In the genomic region with DNA sequence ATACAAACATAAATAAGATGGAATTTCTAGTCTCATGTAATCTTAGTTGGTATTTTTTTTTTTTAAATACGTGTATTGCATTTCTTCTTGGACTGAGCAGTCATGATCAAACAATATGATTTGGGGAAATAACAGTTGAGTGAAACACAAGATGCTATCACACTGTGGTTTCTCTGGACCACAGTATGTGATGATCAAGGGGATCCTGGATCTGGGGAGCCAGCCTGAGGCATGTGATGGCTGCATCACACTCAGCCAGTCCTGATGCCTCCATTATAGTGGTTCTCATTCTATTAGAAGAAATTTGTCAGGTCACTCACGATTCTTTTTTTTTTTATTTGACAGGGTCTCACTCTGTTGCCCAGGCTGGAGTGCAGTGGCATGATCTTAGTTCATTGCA, we compare ENCODE assay signal across 19 cellular contexts.
DNase-seq lines count a peak whose midpoint lies in the region; ATAC-seq, FAIRE-seq and TF ChIP-seq lines count a peak whose summit lies in the region.
"Had no signal": no experiment of that assay in that cellular context is flagged by ENCODE, and none has a peak within 500 bp of the region (broad histone marks: within the 10 kb centered on the region; RNA-seq: fewer than 3 reads in every experiment).

No MANE protein-coding gene starts in this region.

- H4K20me1 ChIP-seq in SU-DHL-6 (ENCODE audit: low read depth, low read length), result no peaks in the 10 kb centered on the region

- no peak for FAIRE-seq in D721Med (lab: Jason Lieb, UNC)
- FAIRE-seq: G401.6, GM18507, H1 had no signal

- TF ChIP-seq CTCF in SU-DHL-6 (IDR thresholded peaks at IDR 0.05; ENCODE audit: insufficient read depth, low read length, poor library complexity, severe bottlenecking), result no peak
- no peak for TF ChIP-seq CTCF in D721Med (IDR thresholded peaks at IDR 0.05; ENCODE audit: insufficient read depth, missing control alignments)

- H3K79me2 ChIP-seq in SU-DHL-6 (ENCODE audit: insufficient read depth, low read length), result no peaks in the 10 kb centered on the region

- H3K27ac ChIP-seq in SU-DHL-6 (ENCODE audit: low read depth, low read length) (no peak overlapping the region), epithelial cell of prostate (peak overlapping the region; percentile 82)
- H3K27ac ChIP-seq: GM23248 had no signal

- H3K4me1 Mint-ChIP-seq in natural killer cell treated with Interleukin-12 subunit alpha and Interleukin-12 subunit beta and Interleukin-15 and Interleukin-18, amount 100 ng/mL, for 72 hours (ENCODE audit: low read depth in 2 of 2), result peaks cover 20 to 45% of the 10 kb centered on the region in 2 donors
- H3K4me1 Mint-ChIP-seq: CD4-positive, alpha-beta memory T cell had no signal

- H3K9me3 Mint-ChIP-seq in natural killer cell treated with Interleukin-12 subunit alpha and Interleukin-12 subunit beta and Interleukin-15 and Interleukin-18, amount 100 ng/mL, for 72 hours, result peaks cover 9% of the 10 kb centered on the region

- H3K27ac Mint-ChIP-seq in natural killer cell treated with Interleukin-12 subunit alpha and Interleukin-12 subunit beta and Interleukin-15 and Interleukin-18, amount 100 ng/mL, for 72 hours, result peak overlapping the region; percentile 52 to 85
- H3K27ac Mint-ChIP-seq: CD4-positive, alpha-beta memory T cell had no signal

- H3K9me3 ChIP-seq in SU-DHL-6 (ENCODE audit: insufficient read depth, low read length), result no peaks in the 10 kb centered on the region

- no peaks in the 10 kb centered on the region for H3F3A ChIP-seq in SU-DHL-6 (ENCODE audit: insufficient read depth)

- H3K36me3 Mint-ChIP-seq in natural killer cell treated with Interleukin-12 subunit alpha and Interleukin-12 subunit beta and Interleukin-15 and Interleukin-18, amount 100 ng/mL, for 72 hours, result peaks cover 18% of the 10 kb centered on the region
- H3K36me3 Mint-ChIP-seq: CD4-positive, alpha-beta memory T cell had no signal

- no peaks in the 10 kb centered on the region for H3K36me3 ChIP-seq in SU-DHL-6 (ENCODE audit: low read length)

- no peak overlapping the region for H3K4me2 ChIP-seq in SU-DHL-6 (ENCODE audit: low read depth, low read length, poor library complexity, severe bottlenecking)

- H2AFZ ChIP-seq in SU-DHL-6 (ENCODE audit: low read depth, low read length, severe bottlenecking), result peak overlapping the region; percentile 26
- H2AFZ ChIP-seq: GM23248 had no signal

- peak; percentile 2 for DNase-seq in UCSD-AML1 (lab: John Stamatoyannopoulos, UW; ENCODE audit: unreplicated experiment)
- no peak for DNase-seq in epithelial cell of prostate (ENCODE audit: low read depth, low spot score)
- DNase-seq in natural killer cell treated with Interleukin-12 subunit alpha and Interleukin-12 subunit beta and Interleukin-15 and Interleukin-18, amount 100 ng/mL, for 72 hours (ENCODE audit: low spot score), result peak; percentile 70
- no peak for DNase-seq in occipital lobe (lab: John Stamatoyannopoulos, UW)
- DNase-seq in effector CD4-positive, alpha-beta T cell, result no peak
- no peak for DNase-seq in D721Med (ENCODE audit: insufficient read length, low spot score)
- DNase-seq: C1 segment of cervical spinal cord; Calu3; CD4-positive, alpha-beta memory T cell; COR-L47; DMS153; DND-41; GM23248; H7; HCEC 1CT had no signal

- no peaks in the 10 kb centered on the region for H3K27me3 Mint-ChIP-seq in natural killer cell treated with Interleukin-12 subunit alpha and Interleukin-12 subunit beta and Interleukin-15 and Interleukin-18, amount 100 ng/mL, for 72 hours
- H3K27me3 Mint-ChIP-seq: CD4-positive, alpha-beta memory T cell had no signal

- peak overlapping the region; percentile 8 for H3K4me3 Mint-ChIP-seq in natural killer cell treated with Interleukin-12 subunit alpha and Interleukin-12 subunit beta and Interleukin-15 and Interleukin-18, amount 100 ng/mL, for 72 hours
- H3K4me3 Mint-ChIP-seq: CD4-positive, alpha-beta memory T cell had no signal

- no peaks in the 10 kb centered on the region for H3K27me3 ChIP-seq in SU-DHL-6 (ENCODE audit: low read length)

- H3K9me2 ChIP-seq in SU-DHL-6 (replicated peaks; ENCODE audit: insufficient read depth, low read length), result no peaks in the 10 kb centered on the region

- no peak overlapping the region for H3K4me3 ChIP-seq in SU-DHL-6 (ENCODE audit: insufficient read depth, low read length, poor library complexity, severe bottlenecking)
- H3K4me3 ChIP-seq: GM23248 had no signal

- H3K9ac ChIP-seq in SU-DHL-6 (ENCODE audit: low read length), result no peak overlapping the region
- H3K9ac ChIP-seq: GM23248 had no signal

- ATAC-seq in natural killer cell treated with Interleukin-12 subunit alpha and Interleukin-12 subunit beta and Interleukin-15 and Interleukin-18, amount 100 ng/mL, for 72 hours, result peak; percentile 79 to 80

Comparison
In these comparisons a context has a peak if more than half of its experiments do, and no peak if none do; other contexts are left out.
1. DNase-seq: peak in UCSD-AML1 (single experiment) and natural killer cell treated with Interleukin-12 subunit alpha and Interleukin-12 subunit beta and Interleukin-15 and Interleukin-18, amount 100 ng/mL, for 72 hours (single experiment); none in epithelial cell of prostate (single experiment), occipital lobe (single experiment), effector CD4-positive, alpha-beta T cell (single experiment) and D721Med (single experiment).